In genomic region chrX:9983463-9983862, GRCh38 we compare ENCODE assay signal across 38 cellular contexts. TPM values are rescaled to one million over a fixed set of nuclear protein-coding genes. Genes with fewer than 3 reads are reported as not detected.
"Had no signal": no experiment of that assay in that cellular context is flagged by ENCODE, and none has a peak within 500 bp of the region (broad histone marks: within the 10 kb centered on the region; RNA-seq: fewer than 3 reads in every experiment).

No MANE protein-coding gene starts in this region.

- H3K4me3 ChIP-seq: adrenal gland, body of pancreas, coronary artery, esophagus muscularis mucosa, gastrocnemius medialis, heart right ventricle had no signal

- DNase-seq: activated B cell treated with CpG ODN at 0.5 μM for 24 hours; activated CD4-positive, alpha-beta memory T cell treated with anti-CD3 and anti-CD28 coated beads for 36 hours; activated CD4-positive, alpha-beta T cell treated with anti-CD3 and anti-CD28 coated beads for 36 hours; activated CD4-positive, alpha-beta T cell treated with anti-CD3 and anti-CD28 coated beads, Interleukin-2, amount 10 ng/mL, durations not matched to agents 24 days and 14 days; activated CD8-positive, alpha-beta memory T cell treated with anti-CD3 and anti-CD28 coated beads, Interleukin-2, amount 10 ng/mL, durations not matched to agents 7 days and 5 days; activated CD8-positive, alpha-beta memory T cell treated with anti-CD3 and anti-CD28 coated beads, Interleukin-2, amount 50 U/mL, for 4 hours; activated CD8-positive, alpha-beta T cell treated with anti-CD3 and anti-CD28 coated beads, Interleukin-2, amount 10 ng/mL, durations not matched to agents 7 days and 5 days; activated effector memory CD4-positive, alpha-beta T cell treated with anti-CD3 and anti-CD28 coated beads, Interleukin-2, amount 50 U/mL, for 16 hours; activated naive CD4-positive, alpha-beta T cell treated with anti-CD3 and anti-CD28 coated beads for 36 hours; activated naive CD8-positive, alpha-beta T cell treated with anti-CD3 and anti-CD28 coated beads for 36 hours; activated naive CD8-positive, alpha-beta T cell treated with anti-CD3 and anti-CD28 coated beads, Interleukin-2, amount 50 U/mL, for 24 hours; activated T-cell treated with anti-CD3 and anti-CD28 coated beads, Interleukin-2, amount 50 U/mL, for 1 hour; activated T-cell treated with anti-CD3 and anti-CD28 coated beads, Interleukin-2, amount 50 U/mL, for 48 hours; adrenal gland; amygdala; aorta; body of pancreas; dermis blood vessel endothelial cell; effector CD4-positive, alpha-beta T cell; effector memory CD8-positive, alpha-beta T cell; erythroblast; foreskin keratinocyte; gastrocnemius medialis; heart right ventricle; T-helper 1 cell; T-helper 17 cell; T1000; WERI-Rb-1 had no signal

- H3K27me3 Mint-ChIP-seq: activated B cell treated with CpG ODN at 0.5 μM for 24 hours; activated CD4-positive, alpha-beta memory T cell treated with anti-CD3 and anti-CD28 coated beads for 36 hours; activated CD4-positive, alpha-beta T cell treated with anti-CD3 and anti-CD28 coated beads for 36 hours; activated naive CD4-positive, alpha-beta T cell treated with anti-CD3 and anti-CD28 coated beads, Interleukin-2, amount 50 U/mL, for 24 hours; activated naive CD8-positive, alpha-beta T cell treated with anti-CD3 and anti-CD28 coated beads for 36 hours; activated naive CD8-positive, alpha-beta T cell treated with anti-CD3 and anti-CD28 coated beads, Interleukin-2, amount 50 U/mL, for 24 hours; T-helper 17 cell had no signal

- H3K4me1 Mint-ChIP-seq: activated CD4-positive, alpha-beta T cell treated with anti-CD3 and anti-CD28 coated beads for 36 hours; activated CD4-positive, alpha-beta T cell treated with anti-CD3 and anti-CD28 coated beads, Interleukin-2, amount 10 ng/mL, durations not matched to agents 24 days and 14 days; activated CD8-positive, alpha-beta memory T cell treated with anti-CD3 and anti-CD28 coated beads, Interleukin-2, amount 10 ng/mL, durations not matched to agents 7 days and 5 days; activated naive CD4-positive, alpha-beta T cell treated with anti-CD3 and anti-CD28 coated beads, Interleukin-2, amount 50 U/mL, for 24 hours; activated naive CD8-positive, alpha-beta T cell treated with anti-CD3 and anti-CD28 coated beads for 36 hours; activated naive CD8-positive, alpha-beta T cell treated with anti-CD3 and anti-CD28 coated beads, Interleukin-2, amount 50 U/mL, for 24 hours; central memory CD8-positive, alpha-beta T cell; T-helper 17 cell had no signal

- H3K27me3 ChIP-seq: adrenal gland, body of pancreas, esophagus muscularis mucosa, foreskin keratinocyte, gastrocnemius medialis, heart right ventricle had no signal

- H3K27ac ChIP-seq: adrenal gland, body of pancreas, coronary artery, esophagus muscularis mucosa, foreskin keratinocyte, gastrocnemius medialis, WERI-Rb-1 had no signal

- H3K27ac Mint-ChIP-seq: activated B cell treated with CpG ODN at 0.5 μM for 24 hours; activated CD4-positive, alpha-beta memory T cell treated with anti-CD3 and anti-CD28 coated beads for 36 hours; activated CD4-positive, alpha-beta T cell treated with anti-CD3 and anti-CD28 coated beads for 36 hours; activated CD4-positive, alpha-beta T cell treated with anti-CD3 and anti-CD28 coated beads, Interleukin-2, amount 10 ng/mL, durations not matched to agents 24 days and 14 days; activated CD8-positive, alpha-beta memory T cell treated with anti-CD3 and anti-CD28 coated beads, Interleukin-2, amount 10 ng/mL, durations not matched to agents 7 days and 5 days; activated CD8-positive, alpha-beta T cell treated with anti-CD3 and anti-CD28 coated beads, Interleukin-2, amount 10 ng/mL, durations not matched to agents 7 days and 5 days; activated naive CD4-positive, alpha-beta T cell treated with anti-CD3 and anti-CD28 coated beads for 36 hours; activated naive CD4-positive, alpha-beta T cell treated with anti-CD3 and anti-CD28 coated beads, Interleukin-2, amount 50 U/mL, for 24 hours; activated naive CD8-positive, alpha-beta T cell treated with anti-CD3 and anti-CD28 coated beads for 36 hours; activated naive CD8-positive, alpha-beta T cell treated with anti-CD3 and anti-CD28 coated beads, Interleukin-2, amount 50 U/mL, for 24 hours; activated T-helper 1 cell treated with anti-CD3 and anti-CD28 coated beads, Interleukin-12 subunit alpha, Interleukin-12 subunit beta, Interleukin-2, Interleukin-4 antibody, amounts not matched to agents 30 ng/mL and 10 ng/mL and 1 ng/mL, durations not matched to agents 14 hours and 24 hours and 36 hours; activated T-helper 2 cell treated with anti-CD3 and anti-CD28 coated beads, Interferon-gamma antibody, Interleukin-2, Interleukin-4, amounts not matched to agents 10 μg/mL and 5 μg/mL and 100 μg/mL, durations not matched to agents 14 hours and 24 hours and 36 hours; effector memory CD8-positive, alpha-beta T cell; T-helper 17 cell; T-helper 2 cell treated with Interferon-gamma antibody and Interleukin-4, amounts not matched to agents 5 μg/mL and 100 μg/mL, for 36 hours had no signal

- H3K4me1 ChIP-seq: esophagus muscularis mucosa, foreskin keratinocyte, gastrocnemius medialis had no signal

- H3K9me3 Mint-ChIP-seq: activated B cell treated with CpG ODN at 0.5 μM for 24 hours; activated CD4-positive, alpha-beta memory T cell treated with anti-CD3 and anti-CD28 coated beads for 36 hours; activated CD4-positive, alpha-beta T cell treated with anti-CD3 and anti-CD28 coated beads, Interleukin-2, amount 10 ng/mL, durations not matched to agents 24 days and 14 days; activated naive CD4-positive, alpha-beta T cell treated with anti-CD3 and anti-CD28 coated beads for 36 hours; activated naive CD4-positive, alpha-beta T cell treated with anti-CD3 and anti-CD28 coated beads, Interleukin-2, amount 50 U/mL, for 24 hours; activated naive CD8-positive, alpha-beta T cell treated with anti-CD3 and anti-CD28 coated beads for 36 hours; activated naive CD8-positive, alpha-beta T cell treated with anti-CD3 and anti-CD28 coated beads, Interleukin-2, amount 50 U/mL, for 24 hours; activated T-helper 1 cell treated with anti-CD3 and anti-CD28 coated beads, Interleukin-12 subunit alpha, Interleukin-12 subunit beta, Interleukin-2, Interleukin-4 antibody, amounts not matched to agents 30 ng/mL and 10 ng/mL and 1 ng/mL, durations not matched to agents 14 hours and 24 hours and 36 hours; activated T-helper 2 cell treated with anti-CD3 and anti-CD28 coated beads, Interferon-gamma antibody, Interleukin-2, Interleukin-4, amounts not matched to agents 10 μg/mL and 5 μg/mL and 100 μg/mL, durations not matched to agents 14 hours and 24 hours and 36 hours; central memory CD8-positive, alpha-beta T cell; effector memory CD8-positive, alpha-beta T cell; T-helper 2 cell treated with Interferon-gamma antibody and Interleukin-4, amounts not matched to agents 5 μg/mL and 100 μg/mL, for 36 hours had no signal

- H3K9me3 ChIP-seq: adrenal gland, body of pancreas, esophagus muscularis mucosa, gastrocnemius medialis, heart right ventricle had no signal

- H3K4me3 Mint-ChIP-seq: activated B cell treated with CpG ODN at 0.5 μM for 24 hours; activated CD4-positive, alpha-beta memory T cell treated with anti-CD3 and anti-CD28 coated beads for 36 hours; activated CD4-positive, alpha-beta T cell treated with anti-CD3 and anti-CD28 coated beads for 36 hours; activated CD4-positive, alpha-beta T cell treated with anti-CD3 and anti-CD28 coated beads, Interleukin-2, amount 10 ng/mL, durations not matched to agents 24 days and 14 days; activated CD8-positive, alpha-beta memory T cell treated with anti-CD3 and anti-CD28 coated beads, Interleukin-2, amount 10 ng/mL, durations not matched to agents 7 days and 5 days; activated CD8-positive, alpha-beta T cell treated with anti-CD3 and anti-CD28 coated beads, Interleukin-2, amount 10 ng/mL, durations not matched to agents 7 days and 5 days; activated naive CD4-positive, alpha-beta T cell treated with anti-CD3 and anti-CD28 coated beads for 36 hours; activated naive CD4-positive, alpha-beta T cell treated with anti-CD3 and anti-CD28 coated beads, Interleukin-2, amount 50 U/mL, for 24 hours; activated naive CD8-positive, alpha-beta T cell treated with anti-CD3 and anti-CD28 coated beads for 36 hours; activated naive CD8-positive, alpha-beta T cell treated with anti-CD3 and anti-CD28 coated beads, Interleukin-2, amount 50 U/mL, for 24 hours; activated T-helper 1 cell treated with anti-CD3 and anti-CD28 coated beads, Interleukin-12 subunit alpha, Interleukin-12 subunit beta, Interleukin-2, Interleukin-4 antibody, amounts not matched to agents 30 ng/mL and 10 ng/mL and 1 ng/mL, durations not matched to agents 14 hours and 24 hours and 36 hours; central memory CD8-positive, alpha-beta T cell; effector memory CD8-positive, alpha-beta T cell; T-helper 17 cell; T-helper 2 cell treated with Interferon-gamma antibody and Interleukin-4, amounts not matched to agents 5 μg/mL and 100 μg/mL, for 36 hours had no signal

- H3K36me3 Mint-ChIP-seq: activated CD4-positive, alpha-beta memory T cell treated with anti-CD3 and anti-CD28 coated beads for 36 hours; activated CD8-positive, alpha-beta memory T cell treated with anti-CD3 and anti-CD28 coated beads, Interleukin-2, amount 10 ng/mL, durations not matched to agents 7 days and 5 days; activated naive CD4-positive, alpha-beta T cell treated with anti-CD3 and anti-CD28 coated beads, Interleukin-2, amount 50 U/mL, for 24 hours; activated naive CD8-positive, alpha-beta T cell treated with anti-CD3 and anti-CD28 coated beads for 36 hours had no signal

- H3K36me3 ChIP-seq: adrenal gland, esophagus muscularis mucosa, gastrocnemius medialis, heart right ventricle, WERI-Rb-1 had no signal

RNA-seq across cellular contexts. Expression of gene CLDN34, which starts 16.3 kb away (rescaled TPM):
- total RNA-seq: activated B cell treated with CpG ODN at 0.5 μM for 24 hours; activated CD4-positive, alpha-beta memory T cell treated with anti-CD3 and anti-CD28 coated beads for 36 hours; activated CD4-positive, alpha-beta T cell treated with anti-CD3 and anti-CD28 coated beads for 36 hours; activated CD4-positive, alpha-beta T cell treated with anti-CD3 and anti-CD28 coated beads, Interleukin-2, amount 10 ng/mL, durations not matched to agents 24 days and 14 days; activated CD8-positive, alpha-beta memory T cell treated with anti-CD3 and anti-CD28 coated beads for 36 hours; activated CD8-positive, alpha-beta memory T cell treated with anti-CD3 and anti-CD28 coated beads, Interleukin-2, amount 10 ng/mL, durations not matched to agents 7 days and 5 days; activated CD8-positive, alpha-beta T cell treated with anti-CD3 and anti-CD28 coated beads, Interleukin-2, amount 10 ng/mL, durations not matched to agents 7 days and 5 days; activated naive CD4-positive, alpha-beta T cell treated with anti-CD3 and anti-CD28 coated beads for 36 hours; activated naive CD8-positive, alpha-beta T cell treated with anti-CD3 and anti-CD28 coated beads for 36 hours; activated T-helper 1 cell treated with anti-CD3 and anti-CD28 coated beads, Interleukin-12 subunit alpha, Interleukin-12 subunit beta, Interleukin-2, Interleukin-4 antibody, amounts not matched to agents 30 ng/mL and 10 ng/mL and 1 ng/mL, durations not matched to agents 14 hours and 24 hours and 36 hours; activated T-helper 2 cell treated with anti-CD3 and anti-CD28 coated beads, Interferon-gamma antibody, Interleukin-2, Interleukin-4, amounts not matched to agents 10 μg/mL and 5 μg/mL and 100 μg/mL, durations not matched to agents 14 hours and 24 hours and 36 hours; bronchial epithelial cell; cardiac septum; dermis blood vessel endothelial cell; foreskin keratinocyte; gastrocnemius medialis; heart right ventricle; T-helper 17 cell had no signal
